8 cellular contexts compared by ENCODE assay signal in genomic region chr15:39685999-39686613, GRCh38.
DNase-seq lines count a peak whose midpoint lies in the region; ATAC-seq and TF ChIP-seq lines count a peak whose summit lies in the region.

No MANE protein-coding gene starts in this region.

- peak; percentile 69 to 90 (median 83) for TF ChIP-seq CTCF in gastroesophageal sphincter (IDR thresholded peaks at IDR 0.05)
- TF ChIP-seq CTCF in progenitor cell of endocrine pancreas (IDR thresholded peaks at IDR 0.05; ENCODE audit: unreplicated experiment) = peak; percentile 88

- H3K27ac Mint-ChIP-seq in activated CD4-positive, alpha-beta T cell treated with anti-CD3 and anti-CD28 coated beads, Interleukin-2, amount 10 ng/mL, durations not matched to agents 7 days and 5 days = no peak overlapping the region
- H3K27ac Mint-ChIP-seq in progenitor cell of endocrine pancreas = no peak overlapping the region

- 24 to 25% methylated on average over 4 of the region's 4 CpGs for WGBS in gastroesophageal sphincter (ENCODE audit: low coverage in 1 of 2), 2 donors

- no peaks in the 10 kb centered on the region for H3K9me3 Mint-ChIP-seq in activated CD4-positive, alpha-beta T cell treated with anti-CD3 and anti-CD28 coated beads, Interleukin-2, amount 10 ng/mL, durations not matched to agents 7 days and 5 days
- no peaks in the 10 kb centered on the region for H3K9me3 Mint-ChIP-seq in progenitor cell of endocrine pancreas (ENCODE audit: low read depth)

- no peak overlapping the region for H3K4me3 ChIP-seq in gastroesophageal sphincter

- H3K36me3 ChIP-seq in gastroesophageal sphincter = no peaks in the 10 kb centered on the region

- TF ChIP-seq POLR2A in gastroesophageal sphincter (IDR thresholded peaks at IDR 0.05) = no peak

- CTCF ChIA-PET in activated CD4-positive, alpha-beta T cell treated with anti-CD3 and anti-CD28 coated beads, Interleukin-2, amount 10 ng/mL, durations not matched to agents 7 days and 5 days (lab: Charles Lee) = interaction anchor here (0.6 to 1.7 kb wide), 5 partner anchors 41 to 1435 kb away, joined by 3 to 6 read pairs (median 3); no protein-coding TSS in a partner anchor

- H3K27me3 Mint-ChIP-seq in activated CD4-positive, alpha-beta T cell treated with anti-CD3 and anti-CD28 coated beads, Interleukin-2, amount 10 ng/mL, durations not matched to agents 7 days and 5 days = peaks cover 16% of the 10 kb centered on the region
- H3K27me3 Mint-ChIP-seq in progenitor cell of endocrine pancreas = peaks cover 3% of the 10 kb centered on the region

- H3K4me1 ChIP-seq in gastroesophageal sphincter = peaks cover 0 to 48% (median 5%) of the 10 kb centered on the region in 3 donors

- no peaks in the 10 kb centered on the region for H3K27me3 ChIP-seq in gastroesophageal sphincter

- H3K4me1 Mint-ChIP-seq in activated CD4-positive, alpha-beta T cell treated with anti-CD3 and anti-CD28 coated beads, Interleukin-2, amount 10 ng/mL, durations not matched to agents 7 days and 5 days = peaks cover 2% of the 10 kb centered on the region
- H3K4me1 Mint-ChIP-seq in progenitor cell of endocrine pancreas (ENCODE audit: low read depth) = no peaks in the 10 kb centered on the region

- H3K27ac ChIP-seq in gastroesophageal sphincter = no peak overlapping the region

- H3K36me3 Mint-ChIP-seq in activated CD4-positive, alpha-beta T cell treated with anti-CD3 and anti-CD28 coated beads, Interleukin-2, amount 10 ng/mL, durations not matched to agents 7 days and 5 days (ENCODE audit: low read depth) = no peaks in the 10 kb centered on the region
- H3K36me3 Mint-ChIP-seq in progenitor cell of endocrine pancreas (ENCODE audit: insufficient read depth) = no peaks in the 10 kb centered on the region

- H3K4me3 Mint-ChIP-seq in activated CD4-positive, alpha-beta T cell treated with anti-CD3 and anti-CD28 coated beads, Interleukin-2, amount 10 ng/mL, durations not matched to agents 7 days and 5 days = no peak overlapping the region
- no peak overlapping the region for H3K4me3 Mint-ChIP-seq in progenitor cell of endocrine pancreas (ENCODE audit: low read depth)

- no peak for TF ChIP-seq EP300 in gastroesophageal sphincter (IDR thresholded peaks at IDR 0.05)

- H3K9me3 ChIP-seq in gastroesophageal sphincter = no peaks in the 10 kb centered on the region

- peak; percentile 62 for ATAC-seq in gastroesophageal sphincter
- no peak for ATAC-seq in HG03280 (IDR thresholded peaks at IDR 0.05; ENCODE audit: unreplicated experiment)
- ATAC-seq in GM18520 (IDR thresholded peaks at IDR 0.05; ENCODE audit: unreplicated experiment) = no peak

- POLR2A ChIA-PET in activated CD4-positive, alpha-beta T cell treated with anti-CD3 and anti-CD28 coated beads, Interleukin-2, amount 10 ng/mL, durations not matched to agents 7 days and 5 days (lab: Charles Lee) = no interaction called here

- DNase-seq in CD1c-positive myeloid dendritic cell (ENCODE audit: extremely low spot score) (peak; percentile 54), GM19238 (ENCODE audit: insufficient read length, low spot score) (peak; percentile 8), NCI-H2227 treated with DMSO at 0.1 percent for 48 hours (lab: John Stamatoyannopoulos, UW) (peak; percentile 44), progenitor cell of endocrine pancreas (ENCODE audit: low spot score, unreplicated experiment) (peak; percentile 18)
- DNase-seq in activated CD4-positive, alpha-beta T cell treated with anti-CD3 and anti-CD28 coated beads, Interleukin-2, amount 10 ng/mL, durations not matched to agents 7 days and 5 days = peak; percentile 53
